Comparison of ENCODE assay signal across 9 cellular contexts in the genomic region with DNA sequence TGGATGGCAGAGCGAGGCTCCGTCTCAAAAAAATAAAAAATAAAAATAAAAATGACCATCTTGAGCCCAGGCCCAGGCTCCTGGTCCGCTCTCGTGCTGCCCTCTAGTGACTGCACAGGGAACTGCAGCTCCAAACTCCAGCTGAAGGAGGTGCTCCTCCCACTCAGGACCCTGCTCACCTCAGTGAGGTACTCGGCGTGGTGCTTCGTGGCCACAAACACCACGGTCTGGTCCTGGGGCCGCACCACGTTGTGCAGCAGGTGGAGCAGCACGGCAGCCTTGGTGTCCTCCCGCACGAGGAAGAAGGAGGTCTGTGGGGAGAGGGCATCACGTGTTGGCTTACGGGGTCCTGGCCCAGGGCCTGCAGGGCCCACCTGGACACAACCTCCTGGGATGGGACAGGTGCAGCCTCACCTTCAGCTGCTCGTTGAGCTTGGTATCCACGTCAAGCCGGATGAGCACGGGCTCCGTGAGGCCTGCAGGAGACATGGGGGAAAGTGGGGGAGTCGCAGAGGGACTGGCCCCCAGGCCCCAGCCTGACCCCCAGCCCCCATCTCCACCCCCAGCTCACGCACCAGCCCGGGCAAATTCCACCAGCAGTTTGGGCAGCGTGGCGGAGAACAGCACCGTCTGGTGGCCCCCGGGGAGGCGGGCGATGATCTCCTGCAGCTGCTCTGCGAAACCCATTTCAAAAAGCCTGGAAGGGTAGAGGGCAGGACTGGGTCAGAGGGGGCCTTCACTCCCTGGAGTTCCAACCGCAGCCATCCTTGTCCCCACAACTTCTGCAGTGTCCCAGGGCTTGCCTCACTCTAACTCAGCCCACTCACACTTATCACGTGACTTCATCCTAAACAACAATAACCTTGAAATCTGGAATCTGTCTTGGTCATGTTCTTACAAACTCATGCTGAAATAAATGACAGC. TPM values are rescaled to one million over a fixed set of nuclear protein-coding genes. Genes with fewer than 3 reads are reported as not detected.
DNase-seq lines count a peak whose midpoint lies in the region; ATAC-seq and TF ChIP-seq lines count a peak whose summit lies in the region.
"Had no signal": no experiment of that assay in that cellular context is flagged by ENCODE, and none has a peak within 500 bp of the region (broad histone marks: within the 10 kb centered on the region; RNA-seq: fewer than 3 reads in every experiment).

No MANE protein-coding gene starts in this region.

- DNase-seq in ACHN (peak; percentile 86), GM12865 (ENCODE audit: low read depth) (peak; percentile 78), NB4 (ENCODE audit: low read depth) (peak; percentile 74), dedifferentiated amniotic fluid mesenchymal stem cell (ENCODE audit: extremely low spot score) (peak; percentile 77), medulla oblongata (ENCODE audit: extremely low spot score) (peak; percentile 66)
- peak; percentile 77 for DNase-seq in activated CD4-positive, alpha-beta T cell treated with anti-CD3 and anti-CD28 coated beads, Interleukin-2, amount 10 ng/mL, durations not matched to agents 7 days and 5 days
- DNase-seq in stimulated activated CD8-positive, alpha-beta memory T cell treated with anti-CD3 and anti-CD28 coated beads, Interleukin-15, amount 100 ng/mL, for 48 hours (ENCODE audit: low read depth in 2 of 2), result peak; percentile 45 to 60

- no peaks in the 10 kb centered on the region for H3K27me3 Mint-ChIP-seq in activated CD4-positive, alpha-beta T cell treated with anti-CD3 and anti-CD28 coated beads, Interleukin-2, amount 10 ng/mL, durations not matched to agents 7 days and 5 days

- peaks cover 2% of the 10 kb centered on the region for H3K4me1 Mint-ChIP-seq in activated CD4-positive, alpha-beta T cell treated with anti-CD3 and anti-CD28 coated beads, Interleukin-2, amount 10 ng/mL, durations not matched to agents 7 days and 5 days

- in situ Hi-C loops in ACHN (cut with HindIII; ENCODE audit: low pct_ligation_motif_present, low pct_unique_long_range_greater_than_20kb, low sequenced_read_pairs), result loop anchor here (25.0 kb wide), 1 partner anchor 112 kb away; a partner anchor contains a TSS

- TF ChIP-seq POLR2A in NB4 (IDR thresholded peaks at IDR 0.05; ENCODE audit: extremely low read depth, insufficient read length), result no peak

- peaks cover 3% of the 10 kb centered on the region for H3K9me3 Mint-ChIP-seq in activated CD4-positive, alpha-beta T cell treated with anti-CD3 and anti-CD28 coated beads, Interleukin-2, amount 10 ng/mL, durations not matched to agents 7 days and 5 days

- H3K36me3 Mint-ChIP-seq in activated CD4-positive, alpha-beta T cell treated with anti-CD3 and anti-CD28 coated beads, Interleukin-2, amount 10 ng/mL, durations not matched to agents 7 days and 5 days (ENCODE audit: low read depth), result peaks cover 73% of the 10 kb centered on the region

- TF ChIP-seq CTCF in GM12865 (IDR thresholded peaks at IDR 0.05; ENCODE audit: insufficient read depth, low read depth, low read length, missing control alignments), result peak; percentile 98
- TF ChIP-seq CTCF in NB4 (IDR thresholded peaks at IDR 0.05; ENCODE audit: low read depth, low read length), result peak; percentile 99

- POLR2A ChIA-PET in activated CD4-positive, alpha-beta T cell treated with anti-CD3 and anti-CD28 coated beads, Interleukin-2, amount 10 ng/mL, durations not matched to agents 7 days and 5 days (lab: Charles Lee), result no interaction called here

- H3K4me3 ChIP-seq in GM12865 (ENCODE audit: low read depth, low read length) (no peak overlapping the region), NB4 (ENCODE audit: low read depth, low read length) (no peak overlapping the region)

- no peak for ATAC-seq in HG02840 (IDR thresholded peaks at IDR 0.05; ENCODE audit: low FRiP score, unreplicated experiment)

- no peak overlapping the region for H3K4me3 Mint-ChIP-seq in activated CD4-positive, alpha-beta T cell treated with anti-CD3 and anti-CD28 coated beads, Interleukin-2, amount 10 ng/mL, durations not matched to agents 7 days and 5 days

- CTCF ChIA-PET in activated CD4-positive, alpha-beta T cell treated with anti-CD3 and anti-CD28 coated beads, Interleukin-2, amount 10 ng/mL, durations not matched to agents 7 days and 5 days (lab: Charles Lee), result interaction anchor here (0.5 to 2.3 kb wide), 19 partner anchors 7 to 182 kb away, joined by 3 to 13 read pairs (median 4); a partner anchor contains a TSS

- no peak overlapping the region for H3K27ac Mint-ChIP-seq in activated CD4-positive, alpha-beta T cell treated with anti-CD3 and anti-CD28 coated beads, Interleukin-2, amount 10 ng/mL, durations not matched to agents 7 days and 5 days

RNA-seq across cellular contexts. Expression of a gene that starts 10.6 kb away (rescaled TPM):
- 10 to 100 TPM; 65.6 to 72.0 TPM for total RNA-seq in activated CD4-positive, alpha-beta T cell treated with anti-CD3 and anti-CD28 coated beads, Interleukin-2, amount 10 ng/mL, durations not matched to agents 7 days and 5 days

RNA-seq across cellular contexts. Expression of a gene that starts 10.8 kb away (rescaled TPM):
- total RNA-seq in activated CD4-positive, alpha-beta T cell treated with anti-CD3 and anti-CD28 coated beads, Interleukin-2, amount 10 ng/mL, durations not matched to agents 7 days and 5 days, result 10 to 100 TPM; 17.0 to 18.0 TPM

RNA-seq across cellular contexts. Expression of a gene that starts 25.2 kb away (rescaled TPM):
- total RNA-seq in activated CD4-positive, alpha-beta T cell treated with anti-CD3 and anti-CD28 coated beads, Interleukin-2, amount 10 ng/mL, durations not matched to agents 7 days and 5 days, result under 1 TPM; 0.37 to 0.42 TPM
- total RNA-seq: urinary bladder had no signal

RNA-seq across cellular contexts. Expression of a gene that starts 39.2 kb away (rescaled TPM):
- under 1 TPM; 0.20 to 0.40 TPM for total RNA-seq in activated CD4-positive, alpha-beta T cell treated with anti-CD3 and anti-CD28 coated beads, Interleukin-2, amount 10 ng/mL, durations not matched to agents 7 days and 5 days

RNA-seq across cellular contexts. Expression of a gene that starts 46.5 kb away (rescaled TPM):
- total RNA-seq in activated CD4-positive, alpha-beta T cell treated with anti-CD3 and anti-CD28 coated beads, Interleukin-2, amount 10 ng/mL, durations not matched to agents 7 days and 5 days, result 10 to 100 TPM; 18.6 to 20.9 TPM
